Comparison of ENCODE assay signal across 1 cellular context in genomic region chr12:19179986-19180385, GRCh38.
TF ChIP-seq lines count a peak whose summit lies in the region.

No MANE protein-coding gene starts in this region.

TF ChIP-seq in neural cell, 6 proteins besides CTCF, POLR2A, EP300 and RAD21 (continued from another document):
- TF ChIP-seq EZH2 (IDR thresholded peaks at IDR 0.05; ENCODE audit: borderline replicate concordance, insufficient read depth, low read length, poor library complexity, severe bottlenecking) = no peak
- no peak for TF ChIP-seq SMC3 (conservative IDR thresholded peaks at IDR 0.05; ENCODE audit: poor library complexity)
